ENCODE assay signal across 35 cellular contexts in the genomic region with DNA sequence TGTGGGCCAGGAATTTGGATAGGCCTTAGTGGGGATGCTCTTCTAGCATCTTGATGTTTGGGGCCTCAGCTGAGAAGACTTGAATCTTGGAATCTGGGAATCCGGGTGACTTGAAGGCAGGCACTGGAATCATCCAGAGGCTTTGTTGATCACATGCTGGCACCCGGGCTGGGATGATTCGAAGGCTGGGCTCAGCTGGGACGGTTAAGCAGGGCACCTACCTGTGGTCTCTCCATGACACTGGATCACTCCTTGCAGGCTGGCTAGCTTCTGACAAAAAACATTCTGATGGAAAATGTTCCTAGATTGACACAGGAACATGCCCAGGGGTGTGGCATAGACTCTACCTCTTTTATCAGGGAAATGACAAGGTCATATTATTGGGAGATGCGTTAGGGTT.
"Had no signal": no experiment of that assay in that cellular context is flagged by ENCODE, and none has a peak within 500 bp of the region (broad histone marks: within the 10 kb centered on the region; RNA-seq: fewer than 3 reads in every experiment).

No MANE protein-coding gene starts in this region.

- DNase-seq: activated B cell treated with CpG ODN at 0.5 μM for 24 hours; activated CD4-positive, alpha-beta memory T cell treated with anti-CD3 and anti-CD28 coated beads for 36 hours; activated CD4-positive, alpha-beta T cell treated with anti-CD3 and anti-CD28 coated beads for 4 hours; activated CD4-positive, alpha-beta T cell treated with anti-CD3 and anti-CD28 coated beads, Interleukin-2, amount 10 ng/mL, durations not matched to agents 24 days and 14 days; activated CD4-positive, alpha-beta T cell treated with anti-CD3 and anti-CD28 coated beads, Interleukin-2, amount 50 U/mL, for 1 hour; activated CD4-positive, alpha-beta T cell treated with anti-CD3 and anti-CD28 coated beads, Interleukin-2, amount 50 U/mL, for 4 hours; activated CD4-positive, CD25-positive, alpha-beta regulatory T cell treated with anti-CD3 and anti-CD28 coated beads, Interleukin-2, amount 50 U/mL, for 72 hours; activated CD8-positive, alpha-beta memory T cell treated with anti-CD3 and anti-CD28 coated beads, Interleukin-2, amount 50 U/mL, for 4 hours; activated CD8-positive, alpha-beta T cell treated with anti-CD3 and anti-CD28 coated beads for 36 hours; activated effector memory CD4-positive, alpha-beta T cell treated with anti-CD3 and anti-CD28 coated beads, Interleukin-2, amount 50 U/mL, for 16 hours; activated gamma-delta T cell treated with Interleukin-2 at 50 U/mL for 16 hours; activated naive CD4-positive, alpha-beta T cell; activated naive CD4-positive, alpha-beta T cell treated with anti-CD3 and anti-CD28 coated beads for 36 hours; activated naive CD4-positive, alpha-beta T cell treated with anti-CD3 and anti-CD28 coated beads, Interleukin-2, amount 50 U/mL, for 16 hours; activated naive CD8-positive, alpha-beta T cell treated with anti-CD3 and anti-CD28 coated beads for 36 hours; activated T-cell treated with anti-CD3 and anti-CD28 coated beads for 4 hours; activated T-cell treated with anti-CD3 and anti-CD28 coated beads, Interleukin-2, amount 50 U/mL, for 1 hour; activated T-cell treated with anti-CD3 and anti-CD28 coated beads, Interleukin-2, amount 50 U/mL, for 4 hours; activated T-cell treated with anti-CD3 and anti-CD28 coated beads, Interleukin-2, amount 50 U/mL, for 72 hours; adrenal gland; amniotic stem cell; aorta; body of pancreas; brain microvascular endothelial cell; central memory CD4-positive, alpha-beta T cell; T-helper 1 cell; T-helper 2 cell; T-helper 9 cell had no signal

- H3K27me3 Mint-ChIP-seq: activated B cell treated with CpG ODN at 0.5 μM for 24 hours; activated CD4-positive, alpha-beta T cell treated with anti-CD3 and anti-CD28 coated beads, Interleukin-2, amount 10 ng/mL, durations not matched to agents 24 days and 14 days; activated CD8-positive, alpha-beta T cell treated with anti-CD3 and anti-CD28 coated beads for 36 hours; activated naive CD8-positive, alpha-beta T cell treated with anti-CD3 and anti-CD28 coated beads for 36 hours had no signal

- H3K9me3 Mint-ChIP-seq: activated B cell treated with CpG ODN at 0.5 μM for 24 hours; activated CD4-positive, alpha-beta T cell treated with anti-CD3 and anti-CD28 coated beads, Interleukin-2, amount 10 ng/mL, durations not matched to agents 24 days and 14 days; activated T-cell treated with anti-CD3 and anti-CD28 coated beads, Interleukin-2, amount 50 U/mL, for 4 hours; activated T-helper 17 cell treated with anti-CD3 and anti-CD28 coated beads, Interleukin-2, amount 50 U/mL, for 72 hours had no signal

- H3K4me1 Mint-ChIP-seq: activated B cell treated with CpG ODN at 0.5 μM for 24 hours; activated CD4-positive, alpha-beta T cell treated with anti-CD3 and anti-CD28 coated beads, Interleukin-2, amount 10 ng/mL, durations not matched to agents 24 days and 14 days; activated naive CD8-positive, alpha-beta T cell treated with anti-CD3 and anti-CD28 coated beads for 36 hours; activated T-helper 17 cell treated with anti-CD3 and anti-CD28 coated beads, Interleukin-2, amount 50 U/mL, for 72 hours had no signal

- H3K4me3 Mint-ChIP-seq: activated B cell treated with CpG ODN at 0.5 μM for 24 hours; activated CD4-positive, alpha-beta memory T cell treated with anti-CD3 and anti-CD28 coated beads for 36 hours; activated CD4-positive, alpha-beta T cell treated with anti-CD3 and anti-CD28 coated beads, Interleukin-2, amount 10 ng/mL, durations not matched to agents 24 days and 14 days; activated CD8-positive, alpha-beta T cell treated with anti-CD3 and anti-CD28 coated beads for 36 hours; activated naive CD4-positive, alpha-beta T cell treated with anti-CD3 and anti-CD28 coated beads for 36 hours; activated naive CD8-positive, alpha-beta T cell treated with anti-CD3 and anti-CD28 coated beads for 36 hours; activated T-cell treated with anti-CD3 and anti-CD28 coated beads, Interleukin-2, amount 50 U/mL, for 4 hours; activated T-cell treated with anti-CD3 and anti-CD28 coated beads, Interleukin-2, amount 50 U/mL, for 72 hours; activated T-helper 1 cell treated with anti-CD3 and anti-CD28 coated beads, Interleukin-12 subunit alpha, Interleukin-12 subunit beta, Interleukin-2, Interleukin-4 antibody, amounts not matched to agents 30 ng/mL and 10 ng/mL and 1 ng/mL, durations not matched to agents 14 hours and 24 hours and 36 hours; activated T-helper 17 cell treated with anti-CD3 and anti-CD28 coated beads, Interleukin-2, amount 50 U/mL, for 72 hours; T-helper 1 cell treated with Interleukin-12 subunit alpha and Interleukin-12 subunit beta and Interleukin-4 antibody, amounts not matched to agents 30 μg/mL and 1 μg/mL, for 36 hours; T-helper 2 cell treated with Interferon-gamma antibody and Interleukin-4, amounts not matched to agents 5 μg/mL and 100 μg/mL, for 36 hours had no signal

- ATAC-seq: activated CD8-positive, alpha-beta T cell treated with anti-CD3 and anti-CD28 coated beads for 36 hours; activated naive CD4-positive, alpha-beta T cell treated with anti-CD3 and anti-CD28 coated beads, Interleukin-2, amount 50 U/mL, for 72 hours; activated T-cell treated with anti-CD3 and anti-CD28 coated beads, Interleukin-2, amount 50 U/mL, for 4 hours; activated T-cell treated with anti-CD3 and anti-CD28 coated beads, Interleukin-2, amount 50 U/mL, for 72 hours; activated T-helper 17 cell treated with anti-CD3 and anti-CD28 coated beads, Interleukin-2, amount 50 U/mL, for 72 hours; body of pancreas had no signal

- H3K36me3 Mint-ChIP-seq: activated CD4-positive, alpha-beta memory T cell treated with anti-CD3 and anti-CD28 coated beads for 36 hours; activated naive CD8-positive, alpha-beta T cell treated with anti-CD3 and anti-CD28 coated beads for 36 hours had no signal

- H3K27me3 ChIP-seq: adrenal gland, body of pancreas, brain microvascular endothelial cell, breast epithelium had no signal

- H3K4me3 ChIP-seq: adrenal gland, body of pancreas, breast epithelium had no signal

- H3K4me1 ChIP-seq: adrenal gland, body of pancreas, breast epithelium had no signal

- H3K36me3 ChIP-seq: adrenal gland, brain microvascular endothelial cell, breast epithelium had no signal

- H3K9me3 ChIP-seq: adrenal gland, body of pancreas had no signal

- H3K27ac ChIP-seq: adrenal gland, body of pancreas, brain microvascular endothelial cell, breast epithelium, VCaP had no signal

- H3K27ac Mint-ChIP-seq: activated B cell treated with CpG ODN at 0.5 μM for 24 hours; activated CD4-positive, alpha-beta memory T cell treated with anti-CD3 and anti-CD28 coated beads for 36 hours; activated CD4-positive, alpha-beta T cell treated with anti-CD3 and anti-CD28 coated beads, Interleukin-2, amount 10 ng/mL, durations not matched to agents 24 days and 14 days; activated CD8-positive, alpha-beta T cell treated with anti-CD3 and anti-CD28 coated beads for 36 hours; activated naive CD4-positive, alpha-beta T cell treated with anti-CD3 and anti-CD28 coated beads for 36 hours; activated naive CD4-positive, alpha-beta T cell treated with anti-CD3 and anti-CD28 coated beads, Interleukin-2, amount 50 U/mL, for 72 hours; activated naive CD8-positive, alpha-beta T cell treated with anti-CD3 and anti-CD28 coated beads for 36 hours; activated T-cell treated with anti-CD3 and anti-CD28 coated beads, Interleukin-2, amount 50 U/mL, for 72 hours; activated T-helper 1 cell treated with anti-CD3 and anti-CD28 coated beads, Interleukin-12 subunit alpha, Interleukin-12 subunit beta, Interleukin-2, Interleukin-4 antibody, amounts not matched to agents 30 ng/mL and 10 ng/mL and 1 ng/mL, durations not matched to agents 14 hours and 24 hours and 36 hours; activated T-helper 17 cell treated with anti-CD3 and anti-CD28 coated beads, Interleukin-2, amount 50 U/mL, for 72 hours; T-helper 1 cell treated with Interleukin-12 subunit alpha and Interleukin-12 subunit beta and Interleukin-4 antibody, amounts not matched to agents 30 μg/mL and 1 μg/mL, for 36 hours; T-helper 2 cell treated with Interferon-gamma antibody and Interleukin-4, amounts not matched to agents 5 μg/mL and 100 μg/mL, for 36 hours had no signal
